ENCODE assay signal across 8 cellular contexts in genomic region chr16:31713945-31714898, GRCh38.
DNase-seq lines count a peak whose midpoint lies in the region; ATAC-seq and FAIRE-seq lines count a peak whose summit lies in the region.

No MANE protein-coding gene starts in this region.

- H3K9me3 Mint-ChIP-seq in activated T-cell treated with anti-CD3 and anti-CD28 coated beads, Interleukin-2, amount 50 U/mL, for 4 hours = no peaks in the 10 kb centered on the region

- no peak for ATAC-seq in activated T-cell treated with anti-CD3 and anti-CD28 coated beads, Interleukin-2, amount 50 U/mL, for 4 hours
- ATAC-seq in HG03135 (IDR thresholded peaks at IDR 0.05; ENCODE audit: unreplicated experiment) (no peak), HG02678 (IDR thresholded peaks at IDR 0.05; ENCODE audit: unreplicated experiment) (no peak), HG03039 (IDR thresholded peaks at IDR 0.05; ENCODE audit: unreplicated experiment) (no peak)

- H3K4me3 Mint-ChIP-seq in activated T-cell treated with anti-CD3 and anti-CD28 coated beads, Interleukin-2, amount 50 U/mL, for 4 hours = peak overlapping the region; percentile 100

- no peaks in the 10 kb centered on the region for H3K9me3 ChIP-seq in GM23248 (ENCODE audit: low read depth)
- no peaks in the 10 kb centered on the region for H3K9me3 ChIP-seq in iPS-15b (ENCODE audit: control insufficient read depth, insufficient read depth, low read length)
- H3K9me3 ChIP-seq in small intestine (ENCODE audit: control insufficient read depth, low read depth) = no peaks in the 10 kb centered on the region

- DNase-seq in ACHN = peak; percentile 10
- DNase-seq in GM23248 = peak; percentile 37
- no peak for DNase-seq in activated T-cell treated with anti-CD3 and anti-CD28 coated beads, Interleukin-2, amount 50 U/mL, for 4 hours
- DNase-seq in small intestine = no peak

- H3K27me3 Mint-ChIP-seq in activated T-cell treated with anti-CD3 and anti-CD28 coated beads, Interleukin-2, amount 50 U/mL, for 4 hours (ENCODE audit: low read depth) = no peaks in the 10 kb centered on the region

- peak overlapping the region; percentile 98 for H2AFZ ChIP-seq in GM23248

- H3K27me3 ChIP-seq in GM23248 (replicated peaks; ENCODE audit: insufficient read depth) (no peaks in the 10 kb centered on the region), iPS-15b (ENCODE audit: control insufficient read depth, insufficient read depth, low read length) (no peaks in the 10 kb centered on the region), small intestine (ENCODE audit: control insufficient read depth in 2 of 2, insufficient read depth in 2 of 2, low read length in 2 of 2) (no peaks in the 10 kb centered on the region)

- no peak for FAIRE-seq in small intestine (lab: Jason Lieb, UNC)

- H3K4me2 ChIP-seq in GM23248 (ENCODE audit: unreplicated experiment) = peak overlapping the region; percentile 94

- H3K36me3 Mint-ChIP-seq in activated T-cell treated with anti-CD3 and anti-CD28 coated beads, Interleukin-2, amount 50 U/mL, for 4 hours (ENCODE audit: insufficient read depth) = peaks cover 33% of the 10 kb centered on the region

- H3K27ac ChIP-seq in GM23248 (peak overlapping the region; percentile 92), small intestine (ENCODE audit: low read depth in 1 of 2, low read length in 1 of 2) (peak overlapping the region in 1 of 2 donors; percentile 98)

- in situ Hi-C loops in ACHN (cut with HindIII; ENCODE audit: low pct_ligation_motif_present, low pct_unique_long_range_greater_than_20kb, low sequenced_read_pairs) = no loop called here
- in situ Hi-C loops in GM23248 (cut with MboI) = loop anchor here (25.0 kb wide), 2 partner anchors 502 to 752 kb away; partner anchors contain the start of genes PYCARD, PYDC1, SETD1A and TRIM72

- peaks cover 56% of the 10 kb centered on the region for H3K79me2 ChIP-seq in GM23248 (ENCODE audit: insufficient read depth)

- H3K36me3 ChIP-seq in GM23248 (ENCODE audit: low read depth) (no peaks in the 10 kb centered on the region), iPS-15b (ENCODE audit: control insufficient read depth, insufficient read depth, low read length) (no peaks in the 10 kb centered on the region), small intestine (ENCODE audit: control insufficient read depth in 2 of 2, insufficient read depth in 2 of 2, low read length in 2 of 2) (peaks cover 0 to 2% of the 10 kb centered on the region in 2 donors)

- no peaks in the 10 kb centered on the region for H4K20me1 ChIP-seq in GM23248 (ENCODE audit: insufficient read depth)

- H3K4me1 Mint-ChIP-seq in activated T-cell treated with anti-CD3 and anti-CD28 coated beads, Interleukin-2, amount 50 U/mL, for 4 hours (ENCODE audit: low read depth) = peaks cover 46% of the 10 kb centered on the region

- peaks cover 7% of the 10 kb centered on the region; the same call in 1 of the 2 replicates for H3F3A ChIP-seq in GM23248 (ENCODE audit: insufficient read depth)

- H3K4me3 ChIP-seq in GM23248 = peak overlapping the region; percentile 98
- peak overlapping the region; percentile 90 for H3K4me3 ChIP-seq in iPS-15b (ENCODE audit: low read depth, low read length)
- H3K4me3 ChIP-seq in small intestine (ENCODE audit: low read depth in 1 of 2, low read length in 2 of 2) = peak overlapping the region; percentile 83 to 92

- H3K9ac ChIP-seq in GM23248 = peak overlapping the region; percentile 97
- H3K9ac ChIP-seq in iPS-15b (ENCODE audit: low read depth, low read length) = peak overlapping the region; percentile 97

- 38 to 39% methylated on average over 12 of the region's 12 CpGs for WGBS in GM23248 (ENCODE audit: low coverage in 1 of 2, low lambda C conversion rate in 2 of 2, missing lambda C conversion rate in 2 of 2), 2 experiments
- WGBS in small intestine, 3 donors = 51 to 57% (median 55%) methylated on average over 12 of the region's 12 CpGs

- H3K9me2 ChIP-seq in GM23248 (ENCODE audit: insufficient read depth) = no peaks in the 10 kb centered on the region

- peaks cover 15% of the 10 kb centered on the region for H3K4me1 ChIP-seq in GM23248 (ENCODE audit: insufficient read depth)
- peaks cover 14% of the 10 kb centered on the region for H3K4me1 ChIP-seq in iPS-15b (ENCODE audit: control insufficient read depth, insufficient read depth, low read length)
- peaks cover 3 to 7% of the 10 kb centered on the region in 2 donors for H3K4me1 ChIP-seq in small intestine (ENCODE audit: control insufficient read depth in 2 of 2, insufficient read depth in 1 of 2, low read depth in 1 of 2, low read length in 1 of 2)

Comparison
In these comparisons a context has a peak if more than half of its experiments do, and no peak if none do; other contexts are left out.
1. DNase-seq: peak in ACHN (single experiment) and GM23248 (single experiment); none in activated T-cell treated with anti-CD3 and anti-CD28 coated beads, Interleukin-2, amount 50 U/mL, for 4 hours (single experiment) and small intestine (single experiment).
2. Peak in every context shown above with its lines, with median percentiles within 50 percentile points of each other: H3K4me3 ChIP-seq.